In the genomic region with DNA sequence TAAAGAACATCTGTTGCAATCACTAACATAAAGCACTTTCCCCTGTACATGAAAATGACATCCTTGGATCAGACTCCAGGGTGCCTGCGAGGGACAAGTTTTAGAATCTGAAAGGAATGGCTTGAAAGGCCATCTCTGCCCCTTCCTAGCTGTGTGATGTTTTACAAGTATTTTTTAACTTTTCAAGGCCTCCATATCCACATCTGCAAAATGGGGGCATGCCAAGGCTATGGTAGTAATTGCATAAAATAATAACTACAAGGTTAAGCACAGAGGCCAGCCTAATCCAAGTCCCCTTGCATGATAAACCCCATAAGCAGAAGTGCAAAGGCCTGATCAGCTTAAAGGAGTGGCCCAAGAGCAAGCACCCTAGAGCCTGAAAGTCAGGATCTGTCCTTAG, we compare ENCODE assay signal across 31 cellular contexts. TPM values are rescaled to one million over a fixed set of nuclear protein-coding genes. Genes with fewer than 3 reads are reported as not detected.
DNase-seq lines count a peak whose midpoint lies in the region; ATAC-seq and TF ChIP-seq lines count a peak whose summit lies in the region.
"Had no signal": no experiment of that assay in that cellular context is flagged by ENCODE, and none has a peak within 500 bp of the region (broad histone marks: within the 10 kb centered on the region; RNA-seq: fewer than 3 reads in every experiment).

No MANE protein-coding gene starts in this region.

- no peak for TF ChIP-seq POLR2A in vagina (IDR thresholded peaks at IDR 0.05)

- H3K27ac Mint-ChIP-seq in natural killer cell, result peak overlapping the region; percentile 97 to 98
- no peak overlapping the region for H3K27ac Mint-ChIP-seq in natural killer cell treated with Interleukin-12 subunit alpha and Interleukin-12 subunit beta and Interleukin-15 and Interleukin-18, amount 100 ng/mL, for 72 hours
- H3K27ac Mint-ChIP-seq in activated naive CD8-positive, alpha-beta T cell treated with anti-CD3 and anti-CD28 coated beads, Interleukin-2, amount 50 U/mL, for 24 hours, result peak overlapping the region; percentile 35
- H3K27ac Mint-ChIP-seq in type B pancreatic cell, result no peak overlapping the region

- H3K4me3 ChIP-seq in vagina, result no peak overlapping the region
- H3K4me3 ChIP-seq: BLaER1 treated with 17β-estradiol and CSF1 and Interleukin-3, amounts not matched to agents 10 nM and 100 nM; esophagus squamous epithelium; heart left ventricle; spleen; thyroid gland had no signal

- H3K27me3 Mint-ChIP-seq in natural killer cell (ENCODE audit: low read depth in 2 of 2) (no peaks in the 10 kb centered on the region), type B pancreatic cell (no peaks in the 10 kb centered on the region)
- no peaks in the 10 kb centered on the region for H3K27me3 Mint-ChIP-seq in natural killer cell treated with Interleukin-12 subunit alpha and Interleukin-12 subunit beta and Interleukin-15 and Interleukin-18, amount 100 ng/mL, for 72 hours
- H3K27me3 Mint-ChIP-seq in activated naive CD8-positive, alpha-beta T cell treated with anti-CD3 and anti-CD28 coated beads, Interleukin-2, amount 50 U/mL, for 24 hours, result no peaks in the 10 kb centered on the region

- intact Hi-C loops in natural killer cell (cut with micrococcal nuclease) (no loop called here), vagina (cut with DNase I) (no loop called here)

- DNase-seq in natural killer cell (no peak), MV-4-11 (lab: John Stamatoyannopoulos, UW) (peak; percentile 36), NCI-H774 (lab: John Stamatoyannopoulos, UW) (no peak), vagina (ENCODE audit: extremely low spot score in 2 of 2) (no peak), type B pancreatic cell (ENCODE audit: extremely low spot score, unreplicated experiment) (no peak)
- DNase-seq in natural killer cell treated with Interleukin-12 subunit alpha and Interleukin-12 subunit beta and Interleukin-15 and Interleukin-18, amount 100 ng/mL, for 72 hours (ENCODE audit: low spot score), result no peak
- no peak for DNase-seq in activated naive CD8-positive, alpha-beta T cell treated with anti-CD3 and anti-CD28 coated beads, Interleukin-2, amount 50 U/mL, for 24 hours
- DNase-seq: activated CD4-positive, alpha-beta T cell treated with anti-CD3 and anti-CD28 coated beads, Interleukin-2, amount 50 U/mL, for 4 hours; activated gamma-delta T cell; activated T-cell treated with anti-CD3 and anti-CD28 coated beads for 4 hours; Calu3; caudate nucleus; DND-41; esophagus squamous epithelium; foreskin keratinocyte; GF-D8; HCEC 1CT; heart left ventricle; kidney; left ventricle myocardium superior; mesendoderm; NCI-H1436 treated with DMSO at 0.1 percent for 48 hours; NCI-H2081 treated with DMSO at 0.1 percent for 48 hours; NCI-H226; right cardiac atrium; SHP77 treated with DMSO at 0.1 percent for 48 hours; spleen; stimulated activated CD4-positive, alpha-beta T cell treated with anti-CD3 and anti-CD28 coated beads, Interleukin-2, amount 100 ng/mL, for 24 hours; T-helper 9 cell; thyroid gland had no signal

- H3K9me3 ChIP-seq in vagina, result no peaks in the 10 kb centered on the region
- H3K9me3 ChIP-seq: BLaER1 treated with 17β-estradiol and CSF1 and Interleukin-3, amounts not matched to agents 10 nM and 100 nM; esophagus squamous epithelium; heart left ventricle; spleen; thyroid gland had no signal

- H3K27ac ChIP-seq in vagina, result no peak overlapping the region
- H3K27ac ChIP-seq: foreskin keratinocyte, thyroid gland had no signal

- TF ChIP-seq CTCF in natural killer cell (IDR thresholded peaks at IDR 0.05) (no peak), vagina (IDR thresholded peaks at IDR 0.05) (no peak), type B pancreatic cell (conservative IDR thresholded peaks at IDR 0.05) (no peak)

- no peaks in the 10 kb centered on the region for H3K36me3 Mint-ChIP-seq in natural killer cell
- H3K36me3 Mint-ChIP-seq in natural killer cell treated with Interleukin-12 subunit alpha and Interleukin-12 subunit beta and Interleukin-15 and Interleukin-18, amount 100 ng/mL, for 72 hours, result no peaks in the 10 kb centered on the region
- H3K36me3 Mint-ChIP-seq in activated naive CD8-positive, alpha-beta T cell treated with anti-CD3 and anti-CD28 coated beads, Interleukin-2, amount 50 U/mL, for 24 hours (ENCODE audit: low read depth), result peaks cover 29% of the 10 kb centered on the region
- H3K36me3 Mint-ChIP-seq in type B pancreatic cell, result peaks cover 11% of the 10 kb centered on the region

- H3K9me3 Mint-ChIP-seq in natural killer cell (no peaks in the 10 kb centered on the region), type B pancreatic cell (no peaks in the 10 kb centered on the region)
- H3K9me3 Mint-ChIP-seq in natural killer cell treated with Interleukin-12 subunit alpha and Interleukin-12 subunit beta and Interleukin-15 and Interleukin-18, amount 100 ng/mL, for 72 hours, result no peaks in the 10 kb centered on the region
- no peaks in the 10 kb centered on the region for H3K9me3 Mint-ChIP-seq in activated naive CD8-positive, alpha-beta T cell treated with anti-CD3 and anti-CD28 coated beads, Interleukin-2, amount 50 U/mL, for 24 hours

- ATAC-seq in natural killer cell, result no peak
- no peak for ATAC-seq in natural killer cell treated with Interleukin-12 subunit alpha and Interleukin-12 subunit beta and Interleukin-15 and Interleukin-18, amount 100 ng/mL, for 72 hours
- no peak for ATAC-seq in activated naive CD8-positive, alpha-beta T cell treated with anti-CD3 and anti-CD28 coated beads, Interleukin-2, amount 50 U/mL, for 24 hours
- ATAC-seq: foreskin keratinocyte, heart left ventricle, left ventricle myocardium superior, right cardiac atrium had no signal

- H3K36me3 ChIP-seq in vagina, result no peaks in the 10 kb centered on the region
- H3K36me3 ChIP-seq: thyroid gland had no signal

- H3K27me3 ChIP-seq in vagina, result no peaks in the 10 kb centered on the region
- H3K27me3 ChIP-seq: BLaER1 treated with 17β-estradiol and CSF1 and Interleukin-3, amounts not matched to agents 10 nM and 100 nM; esophagus squamous epithelium; foreskin keratinocyte; heart left ventricle; spleen; thyroid gland had no signal

- H3K4me3 Mint-ChIP-seq in natural killer cell, result no peak overlapping the region
- H3K4me3 Mint-ChIP-seq in natural killer cell treated with Interleukin-12 subunit alpha and Interleukin-12 subunit beta and Interleukin-15 and Interleukin-18, amount 100 ng/mL, for 72 hours, result no peak overlapping the region
- no peak overlapping the region for H3K4me3 Mint-ChIP-seq in activated naive CD8-positive, alpha-beta T cell treated with anti-CD3 and anti-CD28 coated beads, Interleukin-2, amount 50 U/mL, for 24 hours
- no peak overlapping the region for H3K4me3 Mint-ChIP-seq in type B pancreatic cell

- H3K4me1 Mint-ChIP-seq in natural killer cell, result peaks cover 74 to 80% of the 10 kb centered on the region in 2 donors
- peaks cover 70 to 72% of the 10 kb centered on the region in 2 donors for H3K4me1 Mint-ChIP-seq in natural killer cell treated with Interleukin-12 subunit alpha and Interleukin-12 subunit beta and Interleukin-15 and Interleukin-18, amount 100 ng/mL, for 72 hours (ENCODE audit: low read depth in 2 of 2)
- H3K4me1 Mint-ChIP-seq in activated naive CD8-positive, alpha-beta T cell treated with anti-CD3 and anti-CD28 coated beads, Interleukin-2, amount 50 U/mL, for 24 hours, result peaks cover 94% of the 10 kb centered on the region
- H3K4me1 Mint-ChIP-seq in type B pancreatic cell (ENCODE audit: unreplicated experiment), result peaks cover 44% of the 10 kb centered on the region

- peaks cover 95% of the 10 kb centered on the region for H3K4me1 ChIP-seq in vagina

RNA-seq across cellular contexts. Expression of a gene that starts 12.2 kb away (rescaled TPM):
- 100 to 1,000 TPM; 369 to 393 (median 375) TPM for total RNA-seq in natural killer cell
- 100 to 1,000 TPM; 270 to 359 TPM for total RNA-seq in natural killer cell treated with Interleukin-12 subunit alpha and Interleukin-12 subunit beta and Interleukin-15 and Interleukin-18, amount 100 ng/mL, for 72 hours
- 152 TPM for total RNA-seq in vagina
- 264 and 286 TPM in 2 replicates for total RNA-seq in type B pancreatic cell (ENCODE audit: low replicate concordance)

Comparison
In these comparisons a context has a peak if more than half of its experiments do, and no peak if none do; other contexts are left out.
1. H3K27ac Mint-ChIP-seq: peak in natural killer cell (2 of 2) and activated naive CD8-positive, alpha-beta T cell treated with anti-CD3 and anti-CD28 coated beads, Interleukin-2, amount 50 U/mL, for 24 hours (single experiment); none in natural killer cell treated with Interleukin-12 subunit alpha and Interleukin-12 subunit beta and Interleukin-15 and Interleukin-18, amount 100 ng/mL, for 72 hours (0 of 2) and type B pancreatic cell (single experiment).